8 cellular contexts compared by ENCODE assay signal in the genomic region with DNA sequence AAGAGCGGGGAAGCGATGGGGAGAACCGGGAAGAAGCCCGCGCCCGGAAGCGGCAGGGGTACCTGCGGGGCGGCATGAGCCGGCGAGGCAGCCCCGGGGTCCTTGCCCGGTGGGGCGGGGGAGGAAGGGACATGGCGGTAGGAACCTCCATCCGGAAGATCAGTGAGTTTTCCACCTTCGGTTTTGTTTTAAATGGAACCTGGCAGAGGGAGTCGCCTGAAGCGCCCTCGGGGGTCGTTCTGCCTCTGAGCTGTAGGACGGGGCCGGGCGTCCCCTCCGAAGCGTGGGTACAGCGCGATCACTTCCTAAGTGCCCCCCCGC. TPM values are rescaled to one million over a fixed set of nuclear protein-coding genes. Genes with fewer than 3 reads are reported as not detected.
DNase-seq lines count a peak whose midpoint lies in the region; ATAC-seq lines count a peak whose summit lies in the region.

No MANE protein-coding gene starts in this region.

- H3K9me3 ChIP-seq in subcutaneous abdominal adipose tissue (ENCODE audit: control insufficient read depth in 5 of 5, low read length in 5 of 5) = no peaks in the 10 kb centered on the region

- H3K27me3 ChIP-seq in subcutaneous abdominal adipose tissue (ENCODE audit: control insufficient read depth in 5 of 5, insufficient read depth in 4 of 5, low read length in 5 of 5) = peaks cover 0 to 27% (median 14%) of the 10 kb centered on the region in 5 donors

- H3K36me3 ChIP-seq in subcutaneous abdominal adipose tissue (ENCODE audit: control insufficient read depth in 5 of 5, insufficient read depth in 5 of 5, low read length in 5 of 5) = no peaks in the 10 kb centered on the region

- peaks cover 0 to 31% (median 21%) of the 10 kb centered on the region in 5 donors for H3K4me1 ChIP-seq in subcutaneous abdominal adipose tissue (ENCODE audit: control insufficient read depth in 5 of 5, insufficient read depth in 5 of 5, low read length in 5 of 5)

- no peak for DNase-seq in activated CD8-positive, alpha-beta memory T cell treated with anti-CD3 and anti-CD28 coated beads, Interleukin-2, amount 10 ng/mL, durations not matched to agents 7 days and 5 days
- no peak for DNase-seq in activated CD8-positive, alpha-beta memory T cell treated with anti-CD3 and anti-CD28 coated beads, Interleukin-2, amount 50 U/mL, for 4 hours
- DNase-seq in activated T-cell treated with anti-CD3 and anti-CD28 coated beads, Interleukin-2, amount 50 U/mL, for 4 hours = no peak
- DNase-seq in iPS-NIHi11 (ENCODE audit: low spot score) = peak; percentile 38
- no peak for DNase-seq in middle frontal gyrus (ENCODE audit: extremely low spot score, low spot score)
- DNase-seq in midbrain (lab: John Stamatoyannopoulos, UW) = no peak

- ATAC-seq in activated CD8-positive, alpha-beta memory T cell treated with anti-CD3 and anti-CD28 coated beads, Interleukin-2, amount 10 ng/mL, durations not matched to agents 7 days and 5 days = peak; percentile 16
- ATAC-seq in HG02981 (IDR thresholded peaks at IDR 0.05; ENCODE audit: unreplicated experiment) = peak; percentile 1
- ATAC-seq in activated T-cell treated with anti-CD3 and anti-CD28 coated beads, Interleukin-2, amount 50 U/mL, for 4 hours = peak in 1 of 2 donors; percentile 20

- no peaks in the 10 kb centered on the region for H3K9me3 Mint-ChIP-seq in activated CD8-positive, alpha-beta memory T cell treated with anti-CD3 and anti-CD28 coated beads, Interleukin-2, amount 10 ng/mL, durations not matched to agents 7 days and 5 days (ENCODE audit: low read depth)
- peaks cover 4% of the 10 kb centered on the region for H3K9me3 Mint-ChIP-seq in activated T-cell treated with anti-CD3 and anti-CD28 coated beads, Interleukin-2, amount 50 U/mL, for 4 hours

- H3K36me3 Mint-ChIP-seq in activated CD8-positive, alpha-beta memory T cell treated with anti-CD3 and anti-CD28 coated beads, Interleukin-2, amount 10 ng/mL, durations not matched to agents 7 days and 5 days = peaks cover 34% of the 10 kb centered on the region
- peaks cover 28% of the 10 kb centered on the region for H3K36me3 Mint-ChIP-seq in activated T-cell treated with anti-CD3 and anti-CD28 coated beads, Interleukin-2, amount 50 U/mL, for 4 hours (ENCODE audit: insufficient read depth)

- peak overlapping the region; percentile 86 for H3K27ac Mint-ChIP-seq in activated CD8-positive, alpha-beta memory T cell treated with anti-CD3 and anti-CD28 coated beads, Interleukin-2, amount 10 ng/mL, durations not matched to agents 7 days and 5 days

- CTCF ChIA-PET in activated CD8-positive, alpha-beta memory T cell treated with anti-CD3 and anti-CD28 coated beads, Interleukin-2, amount 10 ng/mL, durations not matched to agents 7 days and 5 days (lab: Charles Lee) = no interaction called here

- H3K27ac ChIP-seq in subcutaneous abdominal adipose tissue (ENCODE audit: low read depth, low read length) = no peak overlapping the region

- H3K4me1 Mint-ChIP-seq in activated CD8-positive, alpha-beta memory T cell treated with anti-CD3 and anti-CD28 coated beads, Interleukin-2, amount 10 ng/mL, durations not matched to agents 7 days and 5 days = peaks cover 36% of the 10 kb centered on the region
- peaks cover 35% of the 10 kb centered on the region for H3K4me1 Mint-ChIP-seq in activated T-cell treated with anti-CD3 and anti-CD28 coated beads, Interleukin-2, amount 50 U/mL, for 4 hours (ENCODE audit: low read depth)

- peak overlapping the region; percentile 87 for H3K4me3 Mint-ChIP-seq in activated CD8-positive, alpha-beta memory T cell treated with anti-CD3 and anti-CD28 coated beads, Interleukin-2, amount 10 ng/mL, durations not matched to agents 7 days and 5 days
- H3K4me3 Mint-ChIP-seq in activated T-cell treated with anti-CD3 and anti-CD28 coated beads, Interleukin-2, amount 50 U/mL, for 4 hours = peak overlapping the region; percentile 92

- peak overlapping the region in 4 of 5 donors; percentile 75 to 80 (median 79) for H3K4me3 ChIP-seq in subcutaneous abdominal adipose tissue (ENCODE audit: low read depth in 1 of 5, low read length in 5 of 5)

- peaks cover 9% of the 10 kb centered on the region for H3K27me3 Mint-ChIP-seq in activated CD8-positive, alpha-beta memory T cell treated with anti-CD3 and anti-CD28 coated beads, Interleukin-2, amount 10 ng/mL, durations not matched to agents 7 days and 5 days
- H3K27me3 Mint-ChIP-seq in activated T-cell treated with anti-CD3 and anti-CD28 coated beads, Interleukin-2, amount 50 U/mL, for 4 hours (ENCODE audit: low read depth) = no peaks in the 10 kb centered on the region

- peak overlapping the region in 3 of 5 donors; percentile 59 to 74 (median 71) for H3K9ac ChIP-seq in subcutaneous abdominal adipose tissue (ENCODE audit: low read length in 5 of 5)

RNA-seq across cellular contexts. Expression of gene PFKP, which starts 0.5 kb away (rescaled TPM):
- 100 to 1,000 TPM; 230 to 262 TPM for total RNA-seq in activated CD8-positive, alpha-beta memory T cell treated with anti-CD3 and anti-CD28 coated beads, Interleukin-2, amount 10 ng/mL, durations not matched to agents 7 days and 5 days
- total RNA-seq in activated T-cell treated with anti-CD3 and anti-CD28 coated beads, Interleukin-2, amount 50 U/mL, for 4 hours = 100 to 1,000 TPM; 239 to 271 (median 253) TPM
